Comparison of ENCODE assay signal across 16 cellular contexts in genomic region chr11:133476570-133477262, GRCh38. TPM values are rescaled to one million over a fixed set of nuclear protein-coding genes. Genes with fewer than 3 reads are reported as not detected.
"Had no signal": no experiment of that assay in that cellular context is flagged by ENCODE, and none has a peak within 500 bp of the region (broad histone marks: within the 10 kb centered on the region; RNA-seq: fewer than 3 reads in every experiment).

No MANE protein-coding gene starts in this region.

- H3K36me3 ChIP-seq: brain microvascular endothelial cell had no signal

- H3K9me3 ChIP-seq: testis had no signal

- FAIRE-seq: endometrium, TTC549 had no signal

- DNase-seq: activated CD8-positive, alpha-beta memory T cell treated with anti-CD3 and anti-CD28 coated beads, Interleukin-2, amount 10 ng/mL, durations not matched to agents 7 days and 5 days; activated gamma-delta T cell treated with Interleukin-2 at 50 U/mL for 16 hours; activated naive CD8-positive, alpha-beta T cell treated with anti-CD3 and anti-CD28 coated beads for 36 hours; activated T-cell treated with anti-CD3 and anti-CD28 coated beads, Interleukin-2, amount 50 U/mL, for 4 hours; brain microvascular endothelial cell; dorsolateral prefrontal cortex; foreskin melanocyte; posterior cingulate gyrus; stimulated activated CD4-positive, alpha-beta T cell treated with anti-CD3 and anti-CD28 coated beads, Interleukin-15, amount 100 ng/mL, for 24 hours; stimulated activated CD4-positive, alpha-beta T cell treated with anti-CD3 and anti-CD28 coated beads, Interleukin-4, amount 100 ng/mL, for 24 hours; stimulated activated naive CD8-positive, alpha-beta T cell treated with anti-CD3 and anti-CD28 coated beads, Interleukin-15, amount 100 ng/mL, for 72 hours; T-helper 17 cell; testis had no signal

- H3K27ac ChIP-seq: brain microvascular endothelial cell, dorsolateral prefrontal cortex, testis had no signal

- H3K27me3 ChIP-seq: brain microvascular endothelial cell, testis had no signal

- ATAC-seq: activated CD4-positive, CD25-positive, alpha-beta regulatory T cell treated with anti-CD3 and anti-CD28 coated beads, Interleukin-2, amount 50 U/mL, for 24 hours; activated CD8-positive, alpha-beta memory T cell treated with anti-CD3 and anti-CD28 coated beads, Interleukin-2, amount 10 ng/mL, durations not matched to agents 7 days and 5 days; activated T-cell treated with anti-CD3 and anti-CD28 coated beads, Interleukin-2, amount 50 U/mL, for 4 hours; stimulated activated naive CD8-positive, alpha-beta T cell treated with anti-CD3 and anti-CD28 coated beads, Interleukin-15, amount 100 ng/mL, for 72 hours; T-helper 17 cell had no signal

- H3K4me1 ChIP-seq: testis had no signal

- H3K4me3 ChIP-seq: dorsolateral prefrontal cortex, testis had no signal

RNA-seq across cellular contexts. Expression of gene OPCML, which starts 55.6 kb away (rescaled TPM):
- total RNA-seq: activated CD8-positive, alpha-beta memory T cell treated with anti-CD3 and anti-CD28 coated beads, Interleukin-2, amount 10 ng/mL, durations not matched to agents 7 days and 5 days; activated naive CD8-positive, alpha-beta T cell treated with anti-CD3 and anti-CD28 coated beads for 36 hours; activated T-cell treated with anti-CD3 and anti-CD28 coated beads, Interleukin-2, amount 50 U/mL, for 4 hours; T-helper 17 cell had no signal
